In genomic region chr3:50117120-50117519, GRCh38 we compare ENCODE assay signal across 17 cellular contexts. TPM values are rescaled to one million over a fixed set of nuclear protein-coding genes. Genes with fewer than 3 reads are reported as not detected.
A peak's percentile ranks its signal among the peaks of the same experiment; 100 is the strongest.
DNase-seq lines count a peak whose midpoint lies in the region; ATAC-seq, FAIRE-seq and TF ChIP-seq lines count a peak whose summit lies in the region.
"Had no signal": no experiment of that assay in that cellular context is flagged by ENCODE, and none has a peak within 500 bp of the region (broad histone marks: within the 10 kb centered on the region; RNA-seq: fewer than 3 reads in every experiment).

No MANE protein-coding gene starts in this region.

- peaks cover 2 to 20% of the 10 kb centered on the region in 2 experiments for H4K20me1 ChIP-seq in H1 (replicated peaks in 1 of 2; ENCODE audit: control insufficient read depth in 1 of 2, insufficient read depth in 2 of 2, low read length in 2 of 2)

- no peaks in the 10 kb centered on the region for H3K9me3 ChIP-seq in H1 (ENCODE audit: insufficient read depth in 2 of 2, low read depth in 1 of 2, low read length in 1 of 2)
- H3K9me3 ChIP-seq: BLaER1, Caco-2 had no signal

- H2BK5ac ChIP-seq in H1 (ENCODE audit: low read depth, low read length) = no peak overlapping the region

- H2AFZ ChIP-seq in H1 (ENCODE audit: low read length) = no peak overlapping the region
- H2AFZ ChIP-seq: GM23248 had no signal

- H3K14ac ChIP-seq in H1 (ENCODE audit: insufficient read length) = no peak overlapping the region

- H2AK5ac ChIP-seq in H1 (ENCODE audit: low read depth, low read length) = no peak overlapping the region

- no peak overlapping the region for H3K4me3 ChIP-seq in H1 (ENCODE audit: extremely low read depth in 1 of 4, insufficient read depth in 2 of 4, low read depth in 3 of 4, low read length in 4 of 4)
- H3K4me3 ChIP-seq: BLaER1, GM23248 had no signal

- H3K36me3 ChIP-seq in H1 (ENCODE audit: control insufficient read depth in 2 of 4, insufficient read depth in 4 of 4, low read length in 3 of 4) = peaks cover 46 to 75% (median 65%) of the 10 kb centered on the region in 4 experiments

- no peak overlapping the region for H4K5ac ChIP-seq in H1 (ENCODE audit: insufficient read length, low read depth, low read length)

- no peak for TF ChIP-seq CTCF in VCaP (conservative IDR thresholded peaks at IDR 0.05)
- TF ChIP-seq CTCF in H1 (IDR thresholded peaks at IDR 0.05; ENCODE audit: control extremely low read depth in 1 of 3, insufficient read depth in 1 of 3, low read depth in 1 of 3, low read length in 3 of 3) = no peak

- no peak overlapping the region for H3K4me2 ChIP-seq in H1 (ENCODE audit: insufficient read depth in 1 of 2, low read depth in 2 of 2, low read length in 2 of 2)
- H3K4me2 ChIP-seq: BLaER1 had no signal

- H3K23ac ChIP-seq in H1 (ENCODE audit: insufficient read length) = no peak overlapping the region

- CTCF ChIA-PET in H1 (lab: Charles Lee; ENCODE audit: partially characterized antibody) = interaction anchor here (0.6 to 20.9 kb wide), 6 partner anchors 10 to 142 kb away, joined by 3 to 591 read pairs (median 4); partner anchors contain the start of gene GNAT1

- no peak for FAIRE-seq in H1 (lab: Jason Lieb, UNC)
- FAIRE-seq: HTR-8/SVneo had no signal

- ATAC-seq in HG02571 (IDR thresholded peaks at IDR 0.05; ENCODE audit: unreplicated experiment) = no peak

- intact Hi-C loops in posterior vena cava (cut with DNase I) = no loop called here

- TF ChIP-seq POLR2A in H1 (IDR thresholded peaks at IDR 0.05; ENCODE audit: control extremely low read depth in 1 of 2, low read depth in 2 of 2, low read length in 2 of 2) = no peak

- H3K79me1 ChIP-seq in H1 (ENCODE audit: low read depth, low read length) = no peaks in the 10 kb centered on the region

- TF ChIP-seq EP300 in H1 (IDR thresholded peaks at IDR 0.05; ENCODE audit: borderline replicate concordance in 1 of 2, low read depth in 2 of 2, low read length in 2 of 2) = no peak

- H2BK120ac ChIP-seq in H1 (replicated peaks; ENCODE audit: low read depth, low read length) = no peak overlapping the region

- no peak overlapping the region for H2BK15ac ChIP-seq in H1 (ENCODE audit: low read length)

- H3K56ac ChIP-seq in H1 (replicated peaks; ENCODE audit: insufficient read length, low read depth, low read length) = no peak overlapping the region

- 0 out of 7 replicates have a peak, but pooled peaks cover 0 to 2% (median 0%) of the 10 kb centered on the region in 4 experiments for H3K4me1 ChIP-seq in H1 (replicated peaks in 1 of 4; ENCODE audit: control insufficient read depth in 3 of 4, insufficient read depth in 4 of 4, low read length in 3 of 4)

- H3K9ac ChIP-seq in H1 (replicated peaks in 1 of 4; ENCODE audit: extremely low read depth in 1 of 4, low read depth in 3 of 4, low read length in 3 of 4) = no peak overlapping the region
- H3K9ac ChIP-seq: BLaER1, GM23248 had no signal

- no peak for TF ChIP-seq RAD21 in H1 (IDR thresholded peaks at IDR 0.05 in 1 of 2, conservative IDR thresholded peaks at IDR 0.05 in 1 of 2; ENCODE audit: low read depth in 2 of 2, low read length in 2 of 2)

- peak overlapping the region; percentile 9; the same call in 1 of the 2 replicates for H3K27ac ChIP-seq in VCaP
- no peak overlapping the region for H3K27ac ChIP-seq in H1 (ENCODE audit: low read depth, low read length)
- H3K27ac ChIP-seq: BLaER1, GM23248 had no signal

- POLR2A ChIA-PET in H1 (lab: Charles Lee; ENCODE audit: partially characterized antibody) = interaction anchor here (1.2 to 11.1 kb wide), 10 partner anchors 9 to 177 kb away, joined by 3 to 133 read pairs (median 4); partner anchors contain the start of genes GNAT1 and RBM6

- no peaks in the 10 kb centered on the region for H3K27me3 ChIP-seq in H1 (replicated peaks in 1 of 4; ENCODE audit: control insufficient read depth in 3 of 4, extremely low read depth in 1 of 4, insufficient read depth in 3 of 4, low read length in 3 of 4)
- H3K27me3 ChIP-seq: BLaER1 had no signal

- no peak overlapping the region for H2BK12ac ChIP-seq in H1 (ENCODE audit: low read depth, low read length)

- H4K8ac ChIP-seq in H1 (ENCODE audit: extremely low read depth, insufficient read depth, low read length) = peak overlapping the region; percentile 47; the same call in 1 of the 2 replicates

- no peaks in the 10 kb centered on the region for H3K23me2 ChIP-seq in H1 (ENCODE audit: low read depth, low read length)

- no peaks in the 10 kb centered on the region for H3K79me2 ChIP-seq in H1 (ENCODE audit: control insufficient read depth in 1 of 2, insufficient read depth in 2 of 2, low read length in 2 of 2)

- peak; percentile 41 for DNase-seq in activated effector memory CD4-positive, alpha-beta T cell treated with anti-CD3 and anti-CD28 coated beads, Interleukin-2, amount 50 U/mL, for 16 hours
- DNase-seq in activated effector memory CD4-positive, alpha-beta T cell treated with Interleukin-2 at 50 U/mL for 16 hours = no peak
- DNase-seq in H1 (ENCODE audit: low read depth in 1 of 2, low spot score in 2 of 2) (no peak), posterior vena cava (ENCODE audit: low spot score) (peak; percentile 49)
- DNase-seq in effector CD4-positive, alpha-beta T cell = no peak
- DNase-seq: 8988T; AML-193; Caco-2; CD8-positive, alpha-beta memory T cell; DND-41; GDM1; GM23248; H7 had no signal

- no peak overlapping the region for H4K91ac ChIP-seq in H1 (replicated peaks; ENCODE audit: insufficient read length, low read length)

- H3K4ac ChIP-seq in H1 (replicated peaks; ENCODE audit: insufficient read length, low read depth, low read length) = no peak overlapping the region

- no peak overlapping the region for H3K18ac ChIP-seq in H1 (ENCODE audit: extremely low read depth, low read length)

- WGBS in H1 (ENCODE audit: extremely low coverage in 1 of 2, insufficient coverage in 1 of 2, insufficient read length in 1 of 2, insufficient replicate concordance in 2 of 2, low coverage in 1 of 2, low lambda C conversion rate in 2 of 2, missing lambda C conversion rate in 1 of 2), 2 experiments = 95% methylated on average over 8 of the region's 8 CpGs; no CpG with 5 or more reads in 1 of the 2 experiments

- no peak overlapping the region for H2BK20ac ChIP-seq in H1 (ENCODE audit: low read length)

TF ChIP-seq in H1, 55 proteins besides CTCF, POLR2A, EP300 and RAD21 (continues in another document):
- TF ChIP-seq ASH2L (IDR thresholded peaks at IDR 0.05; ENCODE audit: low read length) (no peak), NANOG (IDR thresholded peaks at IDR 0.05; ENCODE audit: insufficient read depth, low read depth, low read length, poor library complexity, severe bottlenecking) (no peak), TBP (IDR thresholded peaks at IDR 0.05; ENCODE audit: low read depth, low read length) (no peak), ATF3 (IDR thresholded peaks at IDR 0.05; ENCODE audit: insufficient read depth, low read depth, low read length) (no peak), JUND (IDR thresholded peaks at IDR 0.05; ENCODE audit: low read length) (no peak), USF2 (IDR thresholded peaks at IDR 0.05; ENCODE audit: low read length) (no peak), BRCA1 (IDR thresholded peaks at IDR 0.05; ENCODE audit: low read depth, low read length) (no peak), SAP30 (IDR thresholded peaks at IDR 0.05; ENCODE audit: insufficient read depth, insufficient replicate concordance, low read length) (no peak), EGR1 (IDR thresholded peaks at IDR 0.05; ENCODE audit: borderline replicate concordance, low read depth, low read length) (no peak), TEAD4 (IDR thresholded peaks at IDR 0.05; ENCODE audit: low read depth, low read length) (no peak), CHD1 (IDR thresholded peaks at IDR 0.05; ENCODE audit: low read depth, low read length) (no peak), MAFK (IDR thresholded peaks at IDR 0.05; ENCODE audit: low read depth, low read length) (no peak), SP1 (IDR thresholded peaks at IDR 0.05; ENCODE audit: low read depth, low read length) (no peak), HDAC2 (IDR thresholded peaks at IDR 0.05; ENCODE audit: borderline replicate concordance in 1 of 2, low read depth in 2 of 2, low read length in 2 of 2) (no peak), ZNF274 (IDR thresholded peaks at IDR 0.05; ENCODE audit: borderline replicate concordance, extremely low read depth, low read length) (no peak)

RNA-seq across cellular contexts. Expression of gene RBM5, which starts 28.4 kb away (rescaled TPM):
- 82.7 and 83.7 TPM in 2 replicates for total RNA-seq in H1 (2021; fragmentation: NEBNext Ultra II Directional; extraction: Animal tissue kit (Norgen Biotek cat#: 25700))
- polyA plus RNA-seq in H1 (2011; rRNA removed) = 98.8 and 144 TPM in 2 replicates
- 117 TPM for polyA plus RNA-seq in H1 (2011; cell fraction: cytosol; rRNA removed)
- 355 TPM for polyA plus RNA-seq in H1 (2011; cell fraction: nucleus; rRNA removed)
- polyA plus RNA-seq in H1 (2012, experiment 1 of 2) = 91.9 to 114 TPM (median 101 TPM) in 4 replicates
- polyA plus RNA-seq in H1 (2012, experiment 2 of 2) = 9.8 TPM
- polyA plus RNA-seq in H1 (2013, experiment 1 of 2) = 58.9 TPM
- 53.3 TPM for polyA plus RNA-seq in H1 (2013, experiment 2 of 2)
- polyA minus RNA-seq in H1 (2011; rRNA and poly(A)+ RNA removed) = 204 and 285 TPM in 2 replicates
- 101 TPM for polyA minus RNA-seq in H1 (2011; cell fraction: cytosol; rRNA and poly(A)+ RNA removed)
- polyA minus RNA-seq in H1 (2011; cell fraction: nucleus; rRNA and poly(A)+ RNA removed) = 187 TPM
- total RNA-seq in posterior vena cava = 100 to 1,000 TPM in 1 of 2 donors, 10 to 100 TPM in 1; 83.5 to 108 TPM

RNA-seq across cellular contexts. Expression of gene SEMA3F, which starts 38.0 kb away (rescaled TPM):
- 37.0 and 39.6 TPM in 2 replicates for total RNA-seq in H1 (2021; fragmentation: NEBNext Ultra II Directional; extraction: Animal tissue kit (Norgen Biotek cat#: 25700))
- 20.3 and 36.0 TPM in 2 replicates for polyA plus RNA-seq in H1 (2011; rRNA removed)
- polyA plus RNA-seq in H1 (2011; cell fraction: cytosol; rRNA removed) = 21.2 TPM
- 58.6 TPM for polyA plus RNA-seq in H1 (2011; cell fraction: nucleus; rRNA removed)
- polyA plus RNA-seq in H1 (2012, experiment 1 of 2) = 15.9 to 32.4 TPM (median 29.9 TPM) in 4 replicates
- 23.9 TPM for polyA plus RNA-seq in H1 (2012, experiment 2 of 2)
- polyA plus RNA-seq in H1 (2013, experiment 1 of 2) = 45.3 TPM
- polyA plus RNA-seq in H1 (2013, experiment 2 of 2) = 41.8 TPM
- 28.0 and 36.9 TPM in 2 replicates for polyA minus RNA-seq in H1 (2011; rRNA and poly(A)+ RNA removed)
- polyA minus RNA-seq in H1 (2011; cell fraction: cytosol; rRNA and poly(A)+ RNA removed) = 35.4 TPM
- 25.2 TPM for polyA minus RNA-seq in H1 (2011; cell fraction: nucleus; rRNA and poly(A)+ RNA removed)
- total RNA-seq in posterior vena cava = 10 to 100 TPM; 27.8 to 48.0 TPM
- total RNA-seq: CD8-positive, alpha-beta memory T cell had no signal
- polyA plus RNA-seq: CD8-positive, alpha-beta memory T cell had no signal

Comparison
In these comparisons a context has a peak if more than half of its experiments do, and no peak if none do; other contexts are left out.
1. DNase-seq: peak in activated effector memory CD4-positive, alpha-beta T cell treated with anti-CD3 and anti-CD28 coated beads, Interleukin-2, amount 50 U/mL, for 16 hours (single experiment) and posterior vena cava (single experiment); none in activated effector memory CD4-positive, alpha-beta T cell treated with Interleukin-2 at 50 U/mL for 16 hours (single experiment), H1 (0 of 2) and effector CD4-positive, alpha-beta T cell (single experiment).